In the genomic region with DNA sequence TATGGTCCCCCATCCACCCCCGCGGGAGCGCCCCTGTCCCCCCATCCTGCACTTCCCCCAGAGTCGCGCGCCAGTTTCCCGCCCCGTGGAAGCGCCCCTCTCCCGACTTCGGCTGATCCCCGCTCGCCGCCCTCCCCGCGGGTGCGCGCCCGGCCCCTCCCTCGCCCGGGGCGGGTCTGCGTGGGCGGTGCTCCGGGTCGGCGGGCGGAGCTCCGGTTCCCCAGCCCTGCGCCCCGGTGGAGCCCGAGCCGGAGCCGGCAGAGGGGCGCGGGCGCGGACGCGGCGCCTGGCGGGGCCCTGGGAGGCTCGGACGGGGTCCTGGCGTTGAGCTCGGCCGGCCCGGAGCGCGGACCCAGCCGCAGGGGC, we compare ENCODE assay signal across 9 cellular contexts. TPM values are rescaled to one million over a fixed set of nuclear protein-coding genes. Genes with fewer than 3 reads are reported as not detected.
DNase-seq lines count a peak whose midpoint lies in the region; ATAC-seq and TF ChIP-seq lines count a peak whose summit lies in the region.
"Had no signal": no experiment of that assay in that cellular context is flagged by ENCODE, and none has a peak within 500 bp of the region (broad histone marks: within the 10 kb centered on the region; RNA-seq: fewer than 3 reads in every experiment).

Gene SNTG2, plus strand, starts transcription at position 223 of the 366 bp plus-strand sequence. CDS start 148 bp downstream, outside the sequence.

- H3K27ac Mint-ChIP-seq in CD8-positive, alpha-beta T cell = no peak within 1 kb of the TSS
- peak within 1 kb of the TSS; percentile 57 for H3K27ac Mint-ChIP-seq in activated T-cell treated with anti-CD3 and anti-CD28 coated beads, Interleukin-2, amount 50 U/mL, for 24 hours

- peaks cover 14% of the 10 kb centered on the region for H3K4me1 ChIP-seq in CD8-positive, alpha-beta T cell (ENCODE audit: insufficient read depth, low read length)
- H3K4me1 ChIP-seq in KMS-11 (ENCODE audit: low read depth, poor library complexity, severe bottlenecking) (peaks cover 14% of the 10 kb centered on the region), MM.1S (ENCODE audit: low read length) (peaks cover 6% of the 10 kb centered on the region)

- no peaks in the 10 kb centered on the region for H3K9me2 ChIP-seq in MM.1S (replicated peaks; ENCODE audit: insufficient read depth, low read length)

- CTCF ChIA-PET in CD8-positive, alpha-beta T cell (lab: Charles Lee) = interaction anchor here (1.0 to 1.2 kb wide), 2 partner anchors 190 to 594 kb away, joined by 3 to 6 read pairs; no protein-coding TSS in a partner anchor

- peak within 1 kb of the TSS; percentile 54; the same call in 1 of the 2 replicates for H2AFZ ChIP-seq in KMS-11 (ENCODE audit: low read depth)
- H2AFZ ChIP-seq in MM.1S (ENCODE audit: low read length) = no peak within 1 kb of the TSS

- H3K36me3 ChIP-seq in CD8-positive, alpha-beta T cell (ENCODE audit: insufficient read depth, low read length) = no peaks in the 10 kb centered on the region
- H3K36me3 ChIP-seq in KMS-11 (ENCODE audit: insufficient read depth) (no peaks in the 10 kb centered on the region), MM.1S (replicated peaks; ENCODE audit: insufficient read depth, low read length) (no peaks in the 10 kb centered on the region)

- H3K27ac ChIP-seq in CD8-positive, alpha-beta T cell (ENCODE audit: low read depth, low read length) = no peak within 1 kb of the TSS
- H3K27ac ChIP-seq in KMS-11 (no peak within 1 kb of the TSS), MM.1S (ENCODE audit: low read length) (no peak within 1 kb of the TSS)

- POLR2A ChIA-PET in CD8-positive, alpha-beta T cell (lab: Charles Lee) = interaction anchor here (1.0 to 1.7 kb wide), 2 partner anchors 23 to 34 kb away, joined by 5 to 13 read pairs; no protein-coding TSS in a partner anchor

- H3K79me2 ChIP-seq in KMS-11 (ENCODE audit: insufficient read depth, low read depth) (no peaks in the 10 kb centered on the region), MM.1S (ENCODE audit: low read length) (no peaks in the 10 kb centered on the region)

- no peak for TF ChIP-seq CTCF in CD8-positive, alpha-beta T cell (IDR thresholded peaks at IDR 0.05)
- TF ChIP-seq CTCF in KMS-11 (conservative IDR thresholded peaks at IDR 0.05; ENCODE audit: low read depth, low read length) (no peak), fibroblast of the aortic adventitia (IDR thresholded peaks at IDR 0.05; ENCODE audit: insufficient read depth, low read length) (no peak), retinal pigment epithelial cell (conservative IDR thresholded peaks at IDR 0.05; ENCODE audit: low read depth, low read length) (no peak), MM.1S (IDR thresholded peaks at IDR 0.05; ENCODE audit: low read length) (no peak)

- peak within 1 kb of the TSS; percentile 81 for H3K4me3 Mint-ChIP-seq in CD8-positive, alpha-beta T cell
- H3K4me3 Mint-ChIP-seq in activated T-cell treated with anti-CD3 and anti-CD28 coated beads, Interleukin-2, amount 50 U/mL, for 24 hours = peak within 1 kb of the TSS; percentile 76

- H3F3A ChIP-seq in MM.1S (ENCODE audit: insufficient read depth, low read length) = peaks cover 5% of the 10 kb centered on the region; the same call in 1 of the 2 replicates

- peak; percentile 92 for ATAC-seq in CD8-positive, alpha-beta T cell

- peak within 1 kb of the TSS; percentile 57 for H3K4me2 ChIP-seq in KMS-11
- no peak within 1 kb of the TSS for H3K4me2 ChIP-seq in MM.1S (ENCODE audit: low read depth, low read length)

- peaks cover 25% of the 10 kb centered on the region for H3K27me3 Mint-ChIP-seq in CD8-positive, alpha-beta T cell (ENCODE audit: low read depth)
- peaks cover 54% of the 10 kb centered on the region for H3K27me3 Mint-ChIP-seq in activated T-cell treated with anti-CD3 and anti-CD28 coated beads, Interleukin-2, amount 50 U/mL, for 24 hours

- H3K4me1 Mint-ChIP-seq in CD8-positive, alpha-beta T cell (ENCODE audit: low read depth) = peaks cover 38% of the 10 kb centered on the region
- H3K4me1 Mint-ChIP-seq in activated T-cell treated with anti-CD3 and anti-CD28 coated beads, Interleukin-2, amount 50 U/mL, for 24 hours (ENCODE audit: low read depth) = peaks cover 28% of the 10 kb centered on the region

- peak within 1 kb of the TSS; percentile 47 for H3K4me3 ChIP-seq in CD8-positive, alpha-beta T cell (ENCODE audit: low read depth, low read length)
- H3K4me3 ChIP-seq in KMS-11 (IDR thresholded peaks at IDR 0.05; ENCODE audit: insufficient read depth, low read depth, low read length) = no peak within 1 kb of the TSS
- peak within 1 kb of the TSS; percentile 44 for H3K4me3 ChIP-seq in fibroblast of the aortic adventitia (ENCODE audit: low read depth, low read length)
- H3K4me3 ChIP-seq in retinal pigment epithelial cell (ENCODE audit: low read length) = peak within 1 kb of the TSS; percentile 8
- H3K4me3 ChIP-seq in MM.1S (ENCODE audit: low read length) = no peak within 1 kb of the TSS

- no peaks in the 10 kb centered on the region for H3K36me3 Mint-ChIP-seq in CD8-positive, alpha-beta T cell
- H3K36me3 Mint-ChIP-seq in activated T-cell treated with anti-CD3 and anti-CD28 coated beads, Interleukin-2, amount 50 U/mL, for 24 hours (ENCODE audit: low read depth) = no peaks in the 10 kb centered on the region

- peak within 1 kb of the TSS; percentile 18; the same call in 1 of the 2 replicates for H3K9ac ChIP-seq in KMS-11
- no peak within 1 kb of the TSS for H3K9ac ChIP-seq in MM.1S (ENCODE audit: low read length)

- H4K20me1 ChIP-seq in KMS-11 (ENCODE audit: insufficient read depth) = no peaks in the 10 kb centered on the region
- H4K20me1 ChIP-seq in MM.1S (ENCODE audit: insufficient read depth, low read length) = no peaks in the 10 kb centered on the region; the same call in 1 of the 2 replicates

- no peaks in the 10 kb centered on the region for H3K27me3 ChIP-seq in CD8-positive, alpha-beta T cell (ENCODE audit: insufficient read depth, low read length)
- H3K27me3 ChIP-seq in KMS-11 (ENCODE audit: insufficient read depth, low read depth) (peaks cover 14% of the 10 kb centered on the region), MM.1S (replicated peaks; ENCODE audit: insufficient read depth, low read length) (peaks cover 14% of the 10 kb centered on the region)

- DNase-seq in CD8-positive, alpha-beta T cell = peak; percentile 22 to 78 (median 57)
- DNase-seq in activated T-cell treated with anti-CD3 and anti-CD28 coated beads, Interleukin-2, amount 50 U/mL, for 24 hours = peak; percentile 69
- DNase-seq in fibroblast of the aortic adventitia (ENCODE audit: low read depth) = no peak
- DNase-seq in retinal pigment epithelial cell (ENCODE audit: low read depth) = no peak
- no peak for DNase-seq in pons (ENCODE audit: low spot score)
- no peak for DNase-seq in anterior cingulate cortex (lab: John Stamatoyannopoulos, UW)
- no peak for DNase-seq in MM.1S

- no peaks in the 10 kb centered on the region for H3K9me3 ChIP-seq in CD8-positive, alpha-beta T cell (ENCODE audit: low read length)
- no peaks in the 10 kb centered on the region for H3K9me3 ChIP-seq in MM.1S (replicated peaks; ENCODE audit: insufficient read depth, low read length)

- H3K9me3 Mint-ChIP-seq in CD8-positive, alpha-beta T cell = no peaks in the 10 kb centered on the region
- no peaks in the 10 kb centered on the region for H3K9me3 Mint-ChIP-seq in activated T-cell treated with anti-CD3 and anti-CD28 coated beads, Interleukin-2, amount 50 U/mL, for 24 hours

- intact Hi-C loops in CD8-positive, alpha-beta T cell (cut with DNase I, micrococcal nuclease) = loop anchor here (2.0 to 5.0 kb wide), 5 partner anchors 24 to 602 kb away; partner anchors contain the start of gene TMEM18 (in 2 of the 2)

RNA-seq across cellular contexts. Expression of gene SNTG2, which starts in this region (rescaled TPM):
- total RNA-seq in CD8-positive, alpha-beta T cell = 1 to 10 TPM; 5.1 to 5.3 TPM
- total RNA-seq in fibroblast of the aortic adventitia (ENCODE audit: low replicate concordance) = 0.09 TPM in 1 of 2 replicates, not detected in the other
- total RNA-seq: pulmonary artery endothelial cell had no signal

Comparison
In these comparisons a context has a peak if more than half of its experiments do, and no peak if none do; other contexts are left out.
1. DNase-seq: peak in CD8-positive, alpha-beta T cell (7 of 7) and activated T-cell treated with anti-CD3 and anti-CD28 coated beads, Interleukin-2, amount 50 U/mL, for 24 hours (single experiment); none in fibroblast of the aortic adventitia (single experiment), retinal pigment epithelial cell (single experiment), pons (single experiment), anterior cingulate cortex (0 of 58) and MM.1S (single experiment).
2. H3K4me3 ChIP-seq: peak in CD8-positive, alpha-beta T cell (single experiment), fibroblast of the aortic adventitia (single experiment) and retinal pigment epithelial cell (single experiment); none in KMS-11 (single experiment) and MM.1S (single experiment).